In the genomic region with DNA sequence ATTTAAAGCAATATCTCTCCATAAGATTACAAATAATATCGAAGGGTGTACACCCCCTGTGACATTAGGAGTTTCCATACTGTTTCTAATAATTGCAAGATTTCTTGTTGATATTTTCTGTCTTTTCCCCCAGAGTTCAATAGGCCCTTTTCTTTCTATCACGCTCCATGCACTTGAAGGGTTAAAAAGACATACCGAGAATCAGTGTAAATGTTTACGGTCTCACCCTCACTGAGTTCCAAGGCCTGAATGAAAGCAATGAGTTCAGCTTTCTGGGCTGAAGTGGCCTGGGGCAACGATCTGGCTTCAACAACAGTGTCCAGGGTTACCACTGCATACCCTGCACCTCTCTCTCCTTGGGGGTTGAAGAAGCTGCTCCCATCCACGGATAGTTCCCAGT, we compare ENCODE assay signal across 2 cellular contexts. TPM values are rescaled to one million over a fixed set of nuclear protein-coding genes. Genes with fewer than 3 reads are reported as not detected.
"Had no signal": no experiment of that assay in that cellular context is flagged by ENCODE, and none has a peak within 500 bp of the region (broad histone marks: within the 10 kb centered on the region; RNA-seq: fewer than 3 reads in every experiment).

No MANE protein-coding gene starts in this region.

RNA-seq across cellular contexts. Expression of a gene that starts 36.0 kb away (rescaled TPM):
- total RNA-seq: cardiac muscle cell, chondrocyte had no signal
- polyA plus RNA-seq: cardiac muscle cell had no signal
